9 cellular contexts compared by ENCODE assay signal in the genomic region with DNA sequence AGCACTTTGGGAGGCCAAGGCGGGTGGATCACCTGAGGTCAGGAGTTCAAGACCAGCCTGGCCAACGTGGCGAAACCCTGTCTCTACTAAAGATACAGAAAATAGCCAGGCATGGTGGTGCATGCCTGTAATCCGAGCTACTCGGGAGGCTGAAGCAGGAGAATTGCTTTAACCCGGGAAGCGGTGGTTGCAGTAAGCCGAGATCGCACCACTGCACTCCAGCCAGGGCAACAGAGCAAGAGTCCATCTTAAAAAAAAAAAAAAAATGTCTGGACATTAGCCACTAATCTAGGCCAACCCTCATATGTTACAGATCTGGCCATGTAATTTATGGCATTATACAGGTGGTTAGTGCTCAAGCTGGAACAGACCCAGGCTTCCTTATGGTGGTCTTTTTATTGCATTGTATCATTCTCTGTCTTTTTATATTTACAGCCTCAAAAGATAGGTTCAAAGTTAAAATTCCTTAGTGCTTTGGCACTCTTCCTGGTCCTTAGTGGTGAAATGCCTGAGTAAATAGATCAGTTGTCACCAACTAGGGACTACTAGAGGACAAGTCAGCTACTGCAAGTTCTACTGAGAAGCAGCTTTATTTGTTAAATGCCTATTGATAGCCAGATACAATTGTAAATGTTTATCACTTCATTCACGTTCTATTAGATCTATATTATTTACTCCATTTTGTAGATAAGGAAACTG. TPM values are rescaled to one million over a fixed set of nuclear protein-coding genes. Genes with fewer than 3 reads are reported as not detected.
A peak's percentile ranks its signal among the peaks of the same experiment; 100 is the strongest.
DNase-seq lines count a peak whose midpoint lies in the region; ATAC-seq and TF ChIP-seq lines count a peak whose summit lies in the region.
"Had no signal": no experiment of that assay in that cellular context is flagged by ENCODE, and none has a peak within 500 bp of the region (broad histone marks: within the 10 kb centered on the region; RNA-seq: fewer than 3 reads in every experiment).

No MANE protein-coding gene starts in this region.

- DNase-seq in GM04504 (ENCODE audit: low read depth) (peak; percentile 38), NAMALWA (ENCODE audit: low spot score) (peak; percentile 45), dedifferentiated amniotic fluid mesenchymal stem cell (ENCODE audit: extremely low spot score) (peak; percentile 49), neural crest cell (ENCODE audit: low read depth, low spot score) (no peak), NCI-H2107 (lab: John Stamatoyannopoulos, UW) (no peak)
- DNase-seq in activated effector memory CD4-positive, alpha-beta T cell treated with Interleukin-2 at 50 U/mL for 16 hours = no peak
- no peak for DNase-seq in stimulated activated effector memory CD8-positive, alpha-beta T cell treated with anti-CD3 and anti-CD28 coated beads, Interleukin-12 subunit alpha, Interleukin-12 subunit beta, amount 100 ng/mL, for 72 hours (ENCODE audit: low spot score in 2 of 2)
- DNase-seq: activated T-cell treated with anti-CD3 and anti-CD28 coated beads, Interleukin-2, amount 50 U/mL, for 1 hour had no signal

- no peaks in the 10 kb centered on the region for H3K27me3 Mint-ChIP-seq in neural crest cell (ENCODE audit: low read depth)

- peaks cover 12% of the 10 kb centered on the region for H3K36me3 Mint-ChIP-seq in neural crest cell (ENCODE audit: low read depth)
- H3K36me3 Mint-ChIP-seq in stimulated activated effector memory CD8-positive, alpha-beta T cell treated with anti-CD3 and anti-CD28 coated beads, Interleukin-12 subunit alpha, Interleukin-12 subunit beta, amount 100 ng/mL, for 72 hours = peaks cover 15% of the 10 kb centered on the region

- no peaks in the 10 kb centered on the region for H3K9me3 Mint-ChIP-seq in neural crest cell
- H3K9me3 Mint-ChIP-seq in stimulated activated effector memory CD8-positive, alpha-beta T cell treated with anti-CD3 and anti-CD28 coated beads, Interleukin-12 subunit alpha, Interleukin-12 subunit beta, amount 100 ng/mL, for 72 hours = no peaks in the 10 kb centered on the region

- H3K4me3 Mint-ChIP-seq in neural crest cell = no peak overlapping the region
- no peak overlapping the region for H3K4me3 Mint-ChIP-seq in stimulated activated effector memory CD8-positive, alpha-beta T cell treated with anti-CD3 and anti-CD28 coated beads, Interleukin-12 subunit alpha, Interleukin-12 subunit beta, amount 100 ng/mL, for 72 hours

- H3K27ac Mint-ChIP-seq in neural crest cell (ENCODE audit: unreplicated experiment) = no peak overlapping the region
- H3K27ac Mint-ChIP-seq in stimulated activated effector memory CD8-positive, alpha-beta T cell treated with anti-CD3 and anti-CD28 coated beads, Interleukin-12 subunit alpha, Interleukin-12 subunit beta, amount 100 ng/mL, for 72 hours = no peak overlapping the region

- ATAC-seq in stimulated activated effector memory CD8-positive, alpha-beta T cell treated with anti-CD3 and anti-CD28 coated beads, Interleukin-12 subunit alpha, Interleukin-12 subunit beta, amount 100 ng/mL, for 72 hours = no peak
- ATAC-seq in GM19324 (IDR thresholded peaks at IDR 0.05; ENCODE audit: low FRiP score, unreplicated experiment) = no peak

- peaks cover 4% of the 10 kb centered on the region for H3K4me1 Mint-ChIP-seq in neural crest cell
- H3K4me1 Mint-ChIP-seq in stimulated activated effector memory CD8-positive, alpha-beta T cell treated with anti-CD3 and anti-CD28 coated beads, Interleukin-12 subunit alpha, Interleukin-12 subunit beta, amount 100 ng/mL, for 72 hours = no peaks in the 10 kb centered on the region

- TF ChIP-seq CTCF in neural crest cell (conservative IDR thresholded peaks at IDR 0.05) = peak; percentile 46

RNA-seq across cellular contexts. Expression of a gene that starts 16.0 kb away (rescaled TPM):
- 16.4 and 16.5 TPM in 2 replicates for total RNA-seq in neural crest cell

RNA-seq across cellular contexts. Expression of a gene that starts 42.7 kb away (rescaled TPM):
- total RNA-seq in neural crest cell = 34.7 and 36.5 TPM in 2 replicates

RNA-seq across cellular contexts. Expression of a gene that starts 42.8 kb away (rescaled TPM):
- 42.9 and 43.8 TPM in 2 replicates for total RNA-seq in neural crest cell

Comparison
In these comparisons a context has a peak if more than half of its experiments do, and no peak if none do; other contexts are left out.
1. DNase-seq: peak in GM04504 (single experiment), NAMALWA (single experiment) and dedifferentiated amniotic fluid mesenchymal stem cell (single experiment); none in neural crest cell (single experiment), NCI-H2107 (single experiment), activated effector memory CD4-positive, alpha-beta T cell treated with Interleukin-2 at 50 U/mL for 16 hours (single experiment) and stimulated activated effector memory CD8-positive, alpha-beta T cell treated with anti-CD3 and anti-CD28 coated beads, Interleukin-12 subunit alpha, Interleukin-12 subunit beta, amount 100 ng/mL, for 72 hours (0 of 2).